Comparison of ENCODE assay signal across 1 cellular context in genomic region chr19:392375-392970, GRCh38.
TF ChIP-seq lines count a peak whose summit lies in the region.

No MANE protein-coding gene starts in this region.

TF ChIP-seq in H1, 55 proteins besides CTCF, POLR2A, EP300 and RAD21:
- TF ChIP-seq ATF3 (IDR thresholded peaks at IDR 0.05; ENCODE audit: insufficient read depth, low read depth, low read length) (no peak), ZNF274 (IDR thresholded peaks at IDR 0.05; ENCODE audit: borderline replicate concordance, extremely low read depth, low read length) (no peak), USF2 (IDR thresholded peaks at IDR 0.05; ENCODE audit: low read length) (no peak), RXRA (IDR thresholded peaks at IDR 0.05; ENCODE audit: insufficient read depth, low read depth, low read length) (no peak), JUND (IDR thresholded peaks at IDR 0.05; ENCODE audit: low read length) (no peak), EZH2 (IDR thresholded peaks at IDR 0.05; ENCODE audit: low read depth, low read length, severe bottlenecking) (no peak), SP1 (IDR thresholded peaks at IDR 0.05; ENCODE audit: low read depth, low read length) (no peak), TAF1 (IDR thresholded peaks at IDR 0.05; ENCODE audit: low read depth, low read length) (no peak), BCL11A (IDR thresholded peaks at IDR 0.05; ENCODE audit: low read depth in 2 of 2, low read length in 2 of 2) (no peak), RNF2 (IDR thresholded peaks at IDR 0.05; ENCODE audit: borderline replicate concordance, low read depth, low read length, missing control alignments, poor library complexity, severe bottlenecking) (no peak), POLR2AphosphoS5 (IDR thresholded peaks at IDR 0.05; ENCODE audit: low read depth, low read length) (no peak), YY1 (IDR thresholded peaks at IDR 0.05; ENCODE audit: low read depth, low read length) (no peak), TAF7 (optimal IDR thresholded peaks at IDR 0.05; ENCODE audit: borderline replicate concordance, low read depth, low read length) (no peak), GABPA (IDR thresholded peaks at IDR 0.05; ENCODE audit: borderline replicate concordance, insufficient read depth, low read length) (no peak), RFX5 (IDR thresholded peaks at IDR 0.05; ENCODE audit: borderline replicate concordance, low read depth, low read length) (no peak), CTBP2 (IDR thresholded peaks at IDR 0.05; ENCODE audit: borderline replicate concordance, insufficient read depth, insufficient read length, low read length) (no peak), CEBPB (IDR thresholded peaks at IDR 0.05; ENCODE audit: low read depth, low read length) (no peak)
